In the genomic region with DNA sequence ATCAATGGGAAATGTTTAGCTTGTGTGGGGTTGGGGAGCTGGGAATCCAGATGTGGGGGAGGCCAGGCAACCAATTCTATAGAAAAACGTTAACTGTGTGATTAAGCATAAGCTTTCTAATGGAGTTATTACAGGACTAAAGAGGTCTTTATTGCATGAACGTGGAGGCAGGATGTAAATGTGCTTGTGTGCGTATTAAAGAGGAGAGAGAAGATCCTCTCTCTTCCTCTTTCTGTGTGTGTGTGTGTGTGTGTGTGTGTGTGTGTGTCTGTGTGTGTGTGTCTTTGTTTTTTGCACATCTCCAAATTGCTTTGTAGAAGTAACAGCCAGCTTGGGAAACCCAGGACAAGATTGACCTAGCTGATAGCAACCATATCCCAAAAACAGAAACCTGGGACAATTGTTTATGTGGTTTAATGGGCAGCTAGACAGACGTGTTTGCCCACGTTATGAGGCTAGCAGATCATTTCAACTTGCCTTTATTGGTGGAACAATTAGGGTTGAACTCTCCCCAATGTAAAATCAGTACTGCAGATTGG, we compare ENCODE assay signal across 17 cellular contexts.
"Had no signal": no experiment of that assay in that cellular context is flagged by ENCODE, and none has a peak within 500 bp of the region (broad histone marks: within the 10 kb centered on the region; RNA-seq: fewer than 3 reads in every experiment).

No MANE protein-coding gene starts in this region.

- H3K4me3 ChIP-seq: body of pancreas, coronary artery, esophagus squamous epithelium, mucosa of descending colon, thyroid gland had no signal

- H3K27ac ChIP-seq: body of pancreas, coronary artery, esophagus squamous epithelium, thyroid gland had no signal

- ATAC-seq: body of pancreas; left ventricle myocardium superior; mucosa of descending colon; natural killer cell; stimulated activated memory B cell treated with anti-CD40 and anti-IgM and Interleukin-4, amounts not matched to agents 10 μg/mL and 1 μg/mL and 100 μg/mL, for 72 hours had no signal

- DNase-seq: activated CD4-positive, alpha-beta T cell treated with anti-CD3 and anti-CD28 coated beads, Interleukin-2, amount 10 ng/mL, durations not matched to agents 7 days and 5 days; activated CD8-positive, alpha-beta memory T cell treated with anti-CD3 and anti-CD28 coated beads for 24 hours; activated gamma-delta T cell treated with Interleukin-2 at 50 U/mL for 16 hours; activated naive CD8-positive, alpha-beta T cell treated with anti-CD3 and anti-CD28 coated beads for 36 hours; amygdala; body of pancreas; central memory CD4-positive, alpha-beta T cell; esophagus squamous epithelium; hypothalamus; left ventricle myocardium superior; mucosa of descending colon; natural killer cell; nucleus accumbens; stimulated activated CD4-positive, alpha-beta T cell treated with anti-CD3 and anti-CD28 coated beads, Interleukin-2, amount 100 ng/mL, for 48 hours; thyroid gland had no signal

- H3K36me3 ChIP-seq: esophagus squamous epithelium, thyroid gland had no signal

- H3K9me3 ChIP-seq: body of pancreas, esophagus squamous epithelium, mucosa of descending colon, thyroid gland had no signal
